ENCODE assay signal across 1 cellular context in genomic region chr3:120646771-120647449, GRCh38.
TF ChIP-seq lines count a peak whose summit lies in the region.

No MANE protein-coding gene starts in this region.

TF ChIP-seq in IMR-90, 13 proteins besides CTCF, POLR2A, EP300 and RAD21 (continued from another document):
- TF ChIP-seq USF2 (IDR thresholded peaks at IDR 0.05; ENCODE audit: low read depth, low read length), result no peak
- no peak for TF ChIP-seq FOS (IDR thresholded peaks at IDR 0.05; ENCODE audit: low read depth, low read length)
